Comparison of ENCODE assay signal across 8 cellular contexts in the genomic region with DNA sequence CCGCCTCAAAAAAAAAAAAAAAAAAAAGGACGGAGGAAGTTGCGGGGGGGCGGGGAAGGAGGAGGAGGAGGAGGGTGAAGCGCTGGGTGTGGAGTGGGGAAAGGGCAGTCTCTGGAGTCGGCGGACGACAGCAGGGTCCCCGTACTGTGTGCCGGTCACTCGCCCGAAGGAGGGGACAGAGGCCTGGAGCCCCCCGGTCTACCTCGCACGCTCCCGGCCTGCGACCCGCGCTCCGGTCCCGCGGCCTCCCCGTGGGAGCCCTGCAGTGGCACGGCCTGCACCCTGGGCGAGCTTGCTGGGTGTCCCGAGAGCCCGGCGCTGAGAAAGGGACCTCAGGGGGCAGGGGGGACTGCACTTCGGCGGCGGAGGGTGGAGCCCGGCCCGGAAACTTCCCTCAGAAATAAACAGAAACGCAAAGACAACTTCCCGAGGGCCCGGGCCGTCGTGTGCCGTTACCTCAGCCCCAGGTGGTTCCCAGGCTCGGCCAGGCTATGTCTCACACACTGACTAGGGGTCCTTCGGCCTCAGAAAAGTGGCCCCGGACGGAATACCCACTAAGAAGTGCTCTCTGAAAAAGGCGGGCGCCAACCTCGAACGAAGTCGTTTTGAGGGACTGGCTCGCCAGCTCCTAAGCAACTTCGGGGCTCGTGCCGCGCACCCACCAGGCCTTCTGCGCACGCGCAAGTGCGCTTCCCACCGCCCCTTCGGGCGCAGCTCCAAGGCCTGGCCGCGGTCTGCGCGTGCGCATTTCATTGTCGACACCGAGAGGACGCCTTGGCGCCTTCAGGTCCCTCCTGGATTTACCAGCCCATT. TPM values are rescaled to one million over a fixed set of nuclear protein-coding genes. Genes with fewer than 3 reads are reported as not detected.
DNase-seq lines count a peak whose midpoint lies in the region; ATAC-seq and TF ChIP-seq lines count a peak whose summit lies in the region.

A gene with protein sequence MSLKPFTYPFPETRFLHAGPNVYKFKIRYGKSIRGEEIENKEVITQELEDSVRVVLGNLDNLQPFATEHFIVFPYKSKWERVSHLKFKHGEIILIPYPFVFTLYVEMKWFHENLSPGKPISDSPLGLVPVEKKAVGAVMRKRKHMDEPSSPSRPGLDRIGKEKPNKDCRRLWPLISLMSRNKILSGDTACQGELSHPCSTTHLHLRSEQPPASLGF (minus strand): TSS at position 688 of the 813 bp plus-strand sequence. CDS start 12,703 bp downstream, outside the sequence.

- ATAC-seq in GM21576 (IDR thresholded peaks at IDR 0.05; ENCODE audit: unreplicated experiment): no peak

- TF ChIP-seq CTCF in BJ (IDR thresholded peaks at IDR 0.05; ENCODE audit: insufficient read depth, low read depth, low read length) (no peak), glutamatergic neuron (IDR thresholded peaks at IDR 0.05; ENCODE audit: partially characterized antibody, unreplicated experiment) (no peak), prostate gland (IDR thresholded peaks at IDR 0.05) (no peak)

- no peak for TF ChIP-seq POLR2A in prostate gland (IDR thresholded peaks at IDR 0.05)

- no peak for DNase-seq in BJ (ENCODE audit: low read depth)
- DNase-seq in RPMI7951 (ENCODE audit: low read depth): peak; percentile 72
- DNase-seq in glutamatergic neuron: peak; percentile 67
- peak; percentile 55 for DNase-seq in prostate gland (ENCODE audit: low spot score)
- no peak for DNase-seq in amniotic stem cell (lab: John Stamatoyannopoulos, UW)

- no peaks in the 10 kb centered on the region for H3K27me3 Mint-ChIP-seq in activated naive CD4-positive, alpha-beta T cell treated with anti-CD3 and anti-CD28 coated beads, Interleukin-2, amount 50 U/mL, for 24 hours
- peaks cover 8% of the 10 kb centered on the region for H3K27me3 Mint-ChIP-seq in glutamatergic neuron (ENCODE audit: unreplicated experiment)

- H3K9me3 Mint-ChIP-seq in activated naive CD4-positive, alpha-beta T cell treated with anti-CD3 and anti-CD28 coated beads, Interleukin-2, amount 50 U/mL, for 24 hours: no peaks in the 10 kb centered on the region
- H3K9me3 Mint-ChIP-seq in glutamatergic neuron (ENCODE audit: unreplicated experiment): peaks cover 2% of the 10 kb centered on the region

- POLR2A ChIA-PET in BJ (lab: Charles Lee): no interaction called here

- H3K4me1 Mint-ChIP-seq in activated naive CD4-positive, alpha-beta T cell treated with anti-CD3 and anti-CD28 coated beads, Interleukin-2, amount 50 U/mL, for 24 hours: peaks cover 11% of the 10 kb centered on the region
- peaks cover 5% of the 10 kb centered on the region for H3K4me1 Mint-ChIP-seq in glutamatergic neuron (ENCODE audit: low read depth, unreplicated experiment)

- H3K4me3 ChIP-seq in BJ (ENCODE audit: low read depth, low read length): peak within 1 kb of the TSS; percentile 21
- peak within 1 kb of the TSS in 1 of 2 donors; percentile 35 for H3K4me3 ChIP-seq in prostate gland
- peak within 1 kb of the TSS; percentile 31 for H3K4me3 ChIP-seq in thymus (ENCODE audit: low read length)

- H3K36me3 Mint-ChIP-seq in activated naive CD4-positive, alpha-beta T cell treated with anti-CD3 and anti-CD28 coated beads, Interleukin-2, amount 50 U/mL, for 24 hours: no peaks in the 10 kb centered on the region
- no peaks in the 10 kb centered on the region for H3K36me3 Mint-ChIP-seq in glutamatergic neuron (ENCODE audit: unreplicated experiment)

- no peak within 1 kb of the TSS for H3K27ac ChIP-seq in prostate gland
- H3K27ac ChIP-seq in thymus (ENCODE audit: low read depth): no peak within 1 kb of the TSS

- H3K27ac Mint-ChIP-seq in activated naive CD4-positive, alpha-beta T cell treated with anti-CD3 and anti-CD28 coated beads, Interleukin-2, amount 50 U/mL, for 24 hours: peak within 1 kb of the TSS; percentile 95
- H3K27ac Mint-ChIP-seq in glutamatergic neuron (ENCODE audit: unreplicated experiment): no peak within 1 kb of the TSS

- WGBS in prostate gland: 18% methylated on average over 61 of the region's 69 CpGs
- WGBS in thymus: 24% methylated on average over 69 of the region's 69 CpGs

- H3K4me3 Mint-ChIP-seq in activated naive CD4-positive, alpha-beta T cell treated with anti-CD3 and anti-CD28 coated beads, Interleukin-2, amount 50 U/mL, for 24 hours: peak within 1 kb of the TSS; percentile 83
- H3K4me3 Mint-ChIP-seq in glutamatergic neuron (ENCODE audit: unreplicated experiment): no peak within 1 kb of the TSS

- no peaks in the 10 kb centered on the region for H3K4me1 ChIP-seq in prostate gland (replicated peaks)
- H3K4me1 ChIP-seq in thymus (ENCODE audit: control insufficient read depth, insufficient read depth, low read length): peaks cover 3% of the 10 kb centered on the region

- intact Hi-C loops in prostate gland (cut with DNase I): no loop called here

- H3K36me3 ChIP-seq in BJ (ENCODE audit: control insufficient read depth, insufficient read depth, low read length) (no peaks in the 10 kb centered on the region), prostate gland (no peaks in the 10 kb centered on the region), thymus (ENCODE audit: control insufficient read depth, insufficient read depth) (no peaks in the 10 kb centered on the region)

- CTCF ChIA-PET in BJ (lab: Yijun Ruan, JAX): interaction anchor here (1.0 kb wide), 1 partner anchor 7 kb away, joined by 3 read pairs; no protein-coding TSS in a partner anchor

- 0 out of 2 replicates have a peak, but pooled peaks cover 1% of the 10 kb centered on the region for H3K27me3 ChIP-seq in BJ (ENCODE audit: control insufficient read depth, insufficient read depth, low read length)
- H3K27me3 ChIP-seq in prostate gland (replicated peaks; ENCODE audit: insufficient read depth): no peaks in the 10 kb centered on the region
- H3K27me3 ChIP-seq in thymus (ENCODE audit: control insufficient read depth, insufficient read depth): peaks cover 3% of the 10 kb centered on the region

- H3K9me3 ChIP-seq in prostate gland (no peaks in the 10 kb centered on the region), thymus (ENCODE audit: control insufficient read depth) (no peaks in the 10 kb centered on the region)

RNA-seq across cellular contexts. Expression of the gene that starts here (rescaled TPM):
- not detected in 2 replicates for polyA plus RNA-seq in BJ (2011; rRNA removed)
- polyA minus RNA-seq in BJ (2011; rRNA and poly(A)+ RNA removed): not detected in 2 replicates
- total RNA-seq in RPMI7951 (2014; rRNA removed; shearing (Covaris generic)): not detected in 2 replicates
- not detected for total RNA-seq in glutamatergic neuron (ENCODE audit: unreplicated experiment)
- 1 to 10 TPM in 1 of 2 donors, not detected in 1; 7.4 TPM for total RNA-seq in prostate gland
- polyA plus RNA-seq in thymus: 0.50 TPM

Comparison
In these comparisons a context has a peak if more than half of its experiments do, and no peak if none do; other contexts are left out.
1. Peak in DNase-seq in RPMI7951; RNA of the gene not detected or under 1 TPM.
2. Peak in DNase-seq in glutamatergic neuron; RNA of the gene not detected or under 1 TPM.